In the genomic region with DNA sequence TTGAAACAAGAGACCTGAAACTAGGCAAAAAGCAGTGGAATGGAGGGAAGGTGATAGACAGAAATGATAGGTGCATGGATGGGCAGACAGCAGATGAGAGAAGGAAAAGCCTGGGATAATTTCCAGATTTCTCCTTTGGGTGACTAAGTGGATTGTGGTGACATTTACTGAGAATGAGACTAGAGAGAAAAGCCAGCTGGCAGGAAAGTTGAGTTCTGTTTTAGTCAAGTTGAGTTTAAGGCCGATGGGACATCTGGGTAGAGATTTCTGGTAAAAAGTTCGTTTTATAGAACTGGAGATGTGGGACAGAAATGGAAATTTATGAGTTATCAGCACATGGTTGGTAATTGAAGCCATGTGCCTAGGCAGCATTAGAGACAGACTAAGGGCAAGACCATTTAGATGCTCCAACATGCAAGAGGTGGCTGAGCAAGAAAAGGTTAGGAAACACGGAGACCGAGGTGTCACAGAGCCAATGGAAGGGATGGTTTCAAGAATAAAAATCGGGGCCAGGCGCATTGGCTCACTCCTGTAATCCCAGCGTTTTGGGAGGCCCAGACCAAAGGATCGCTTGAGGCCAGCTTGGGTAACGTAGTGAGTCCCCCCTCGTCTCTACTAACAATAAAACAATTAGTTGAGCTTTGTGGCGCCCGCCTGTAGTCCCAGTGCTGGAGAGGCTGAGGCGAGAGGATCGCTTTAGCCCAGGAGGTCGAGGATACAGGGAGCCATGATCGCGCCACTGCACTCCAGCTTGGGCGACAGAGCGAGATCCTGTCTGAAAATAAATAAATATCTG, we compare ENCODE assay signal across 1 cellular context.
TF ChIP-seq lines count a peak whose summit lies in the region.

No MANE protein-coding gene starts in this region.

TF ChIP-seq in WTC11, 78 proteins besides CTCF, POLR2A, EP300 and RAD21 (continued from another document):
- TF ChIP-seq, protein P1, sequence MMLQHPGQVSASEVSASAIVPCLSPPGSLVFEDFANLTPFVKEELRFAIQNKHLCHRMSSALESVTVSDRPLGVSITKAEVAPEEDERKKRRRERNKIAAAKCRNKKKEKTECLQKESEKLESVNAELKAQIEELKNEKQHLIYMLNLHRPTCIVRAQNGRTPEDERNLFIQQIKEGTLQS (CRISPR knock-in tag; conservative IDR thresholded peaks at IDR 0.05): no peak
- TF ChIP-seq, protein P2, sequence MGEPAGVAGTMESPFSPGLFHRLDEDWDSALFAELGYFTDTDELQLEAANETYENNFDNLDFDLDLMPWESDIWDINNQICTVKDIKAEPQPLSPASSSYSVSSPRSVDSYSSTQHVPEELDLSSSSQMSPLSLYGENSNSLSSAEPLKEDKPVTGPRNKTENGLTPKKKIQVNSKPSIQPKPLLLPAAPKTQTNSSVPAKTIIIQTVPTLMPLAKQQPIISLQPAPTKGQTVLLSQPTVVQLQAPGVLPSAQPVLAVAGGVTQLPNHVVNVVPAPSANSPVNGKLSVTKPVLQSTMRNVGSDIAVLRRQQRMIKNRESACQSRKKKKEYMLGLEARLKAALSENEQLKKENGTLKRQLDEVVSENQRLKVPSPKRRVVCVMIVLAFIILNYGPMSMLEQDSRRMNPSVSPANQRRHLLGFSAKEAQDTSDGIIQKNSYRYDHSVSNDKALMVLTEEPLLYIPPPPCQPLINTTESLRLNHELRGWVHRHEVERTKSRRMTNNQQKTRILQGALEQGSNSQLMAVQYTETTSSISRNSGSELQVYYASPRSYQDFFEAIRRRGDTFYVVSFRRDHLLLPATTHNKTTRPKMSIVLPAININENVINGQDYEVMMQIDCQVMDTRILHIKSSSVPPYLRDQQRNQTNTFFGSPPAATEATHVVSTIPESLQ (CRISPR knock-in tag; IDR thresholded peaks at IDR 0.05): no peak
- TF ChIP-seq, protein P3, sequence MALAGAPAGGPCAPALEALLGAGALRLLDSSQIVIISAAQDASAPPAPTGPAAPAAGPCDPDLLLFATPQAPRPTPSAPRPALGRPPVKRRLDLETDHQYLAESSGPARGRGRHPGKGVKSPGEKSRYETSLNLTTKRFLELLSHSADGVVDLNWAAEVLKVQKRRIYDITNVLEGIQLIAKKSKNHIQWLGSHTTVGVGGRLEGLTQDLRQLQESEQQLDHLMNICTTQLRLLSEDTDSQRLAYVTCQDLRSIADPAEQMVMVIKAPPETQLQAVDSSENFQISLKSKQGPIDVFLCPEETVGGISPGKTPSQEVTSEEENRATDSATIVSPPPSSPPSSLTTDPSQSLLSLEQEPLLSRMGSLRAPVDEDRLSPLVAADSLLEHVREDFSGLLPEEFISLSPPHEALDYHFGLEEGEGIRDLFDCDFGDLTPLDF (CRISPR knock-in tag; IDR thresholded peaks at IDR 0.05): no peak
- TF ChIP-seq ETV6 (CRISPR knock-in tag; IDR thresholded peaks at IDR 0.05): no peak
